ENCODE assay signal across 14 cellular contexts in genomic region chr5:58181578-58182286, GRCh38.
"Had no signal": no experiment of that assay in that cellular context is flagged by ENCODE, and none has a peak within 500 bp of the region (broad histone marks: within the 10 kb centered on the region; RNA-seq: fewer than 3 reads in every experiment).

No MANE protein-coding gene starts in this region.

- H3K4me3 Mint-ChIP-seq: activated CD8-positive, alpha-beta T cell treated with anti-CD3 and anti-CD28 coated beads for 36 hours; activated naive CD4-positive, alpha-beta T cell treated with anti-CD3 and anti-CD28 coated beads, Interleukin-2, amount 50 U/mL, for 24 hours; activated T-cell treated with anti-CD3 and anti-CD28 coated beads, Interleukin-2, amount 50 U/mL, for 4 hours; naive thymus-derived CD8-positive, alpha-beta T cell; T-helper 2 cell treated with Interferon-gamma antibody and Interleukin-4, amounts not matched to agents 5 μg/mL and 100 μg/mL, for 36 hours had no signal

- H3K27ac Mint-ChIP-seq: activated CD8-positive, alpha-beta T cell treated with anti-CD3 and anti-CD28 coated beads for 36 hours; activated naive CD4-positive, alpha-beta T cell treated with anti-CD3 and anti-CD28 coated beads, Interleukin-2, amount 50 U/mL, for 24 hours; naive thymus-derived CD8-positive, alpha-beta T cell; T-helper 2 cell treated with Interferon-gamma antibody and Interleukin-4, amounts not matched to agents 5 μg/mL and 100 μg/mL, for 36 hours had no signal

- H3K36me3 ChIP-seq: prostate gland, transverse colon had no signal

- H3K27me3 ChIP-seq: transverse colon had no signal

- H3K4me3 ChIP-seq: prostate gland, transverse colon had no signal

- DNase-seq: activated CD4-positive, alpha-beta T cell treated with anti-CD3 and anti-CD28 coated beads for 1 hour; activated CD8-positive, alpha-beta T cell treated with anti-CD3 and anti-CD28 coated beads for 36 hours; activated effector memory CD4-positive, alpha-beta T cell treated with anti-CD3 and anti-CD28 coated beads, Interleukin-2, amount 50 U/mL, for 16 hours; activated T-cell treated with anti-CD3 and anti-CD28 coated beads, Interleukin-2, amount 50 U/mL, for 4 hours; islet precursor cell; naive thymus-derived CD8-positive, alpha-beta T cell; occipital lobe; right cardiac atrium; stimulated activated naive CD8-positive, alpha-beta T cell treated with anti-CD3 and anti-CD28 coated beads, Interleukin-15, Interleukin-2, amounts not matched to agents 100 U/mL and 50 U/mL, for 24 hours; transverse colon had no signal

- H3K9me3 Mint-ChIP-seq: activated CD8-positive, alpha-beta T cell treated with anti-CD3 and anti-CD28 coated beads for 36 hours; activated naive CD4-positive, alpha-beta T cell treated with anti-CD3 and anti-CD28 coated beads, Interleukin-2, amount 50 U/mL, for 24 hours; activated T-cell treated with anti-CD3 and anti-CD28 coated beads, Interleukin-2, amount 50 U/mL, for 4 hours; naive thymus-derived CD8-positive, alpha-beta T cell; T-helper 2 cell treated with Interferon-gamma antibody and Interleukin-4, amounts not matched to agents 5 μg/mL and 100 μg/mL, for 36 hours had no signal

- H3K4me1 ChIP-seq: prostate gland, transverse colon had no signal

- H3K27ac ChIP-seq: prostate gland, transverse colon had no signal

- ATAC-seq: activated CD8-positive, alpha-beta T cell treated with anti-CD3 and anti-CD28 coated beads for 36 hours; activated T-cell treated with anti-CD3 and anti-CD28 coated beads, Interleukin-2, amount 50 U/mL, for 4 hours; esophagus mucosa; naive thymus-derived CD8-positive, alpha-beta T cell; stimulated activated naive CD8-positive, alpha-beta T cell treated with anti-CD3 and anti-CD28 coated beads, Interleukin-15, Interleukin-2, amounts not matched to agents 100 U/mL and 50 U/mL, for 24 hours had no signal

- H3K27me3 Mint-ChIP-seq: activated CD8-positive, alpha-beta T cell treated with anti-CD3 and anti-CD28 coated beads for 36 hours; activated naive CD4-positive, alpha-beta T cell treated with anti-CD3 and anti-CD28 coated beads, Interleukin-2, amount 50 U/mL, for 24 hours had no signal

- H3K36me3 Mint-ChIP-seq: activated naive CD4-positive, alpha-beta T cell treated with anti-CD3 and anti-CD28 coated beads, Interleukin-2, amount 50 U/mL, for 24 hours; naive thymus-derived CD8-positive, alpha-beta T cell had no signal

- H3K4me1 Mint-ChIP-seq: activated naive CD4-positive, alpha-beta T cell treated with anti-CD3 and anti-CD28 coated beads, Interleukin-2, amount 50 U/mL, for 24 hours; naive thymus-derived CD8-positive, alpha-beta T cell had no signal

- H3K9me3 ChIP-seq: prostate gland, transverse colon had no signal
